Comparison of ENCODE assay signal across 15 cellular contexts in genomic region chr13:109547942-109548860, GRCh38.
DNase-seq lines count a peak whose midpoint lies in the region; ATAC-seq lines count a peak whose summit lies in the region.
"Had no signal": no experiment of that assay in that cellular context is flagged by ENCODE, and none has a peak within 500 bp of the region (broad histone marks: within the 10 kb centered on the region; RNA-seq: fewer than 3 reads in every experiment).

No MANE protein-coding gene starts in this region.

- intact Hi-C loops in right cardiac atrium (cut with DNase I), result no loop called here
- intact Hi-C loops in left cardiac atrium (cut with DNase I), result loop anchor here in 1 of 2 donors (5.0 kb wide), 1 partner anchor 66 kb away; no protein-coding TSS in a partner anchor
- intact Hi-C loops in CD4-positive, alpha-beta memory T cell (cut with micrococcal nuclease), result no loop called here

- H3K4me3 Mint-ChIP-seq in CD4-positive, alpha-beta memory T cell, result no peak overlapping the region

- POLR2A ChIA-PET in CD4-positive, alpha-beta memory T cell (lab: Charles Lee; ENCODE audit: partially characterized antibody), result no interaction called here

- no peak overlapping the region for H3K27ac Mint-ChIP-seq in CD4-positive, alpha-beta memory T cell

- H3K27me3 ChIP-seq in right cardiac atrium (ENCODE audit: control insufficient read depth, insufficient read depth), result no peaks in the 10 kb centered on the region
- H3K27me3 ChIP-seq in CD4-positive, alpha-beta memory T cell (ENCODE audit: insufficient read depth, low read length), result no peaks in the 10 kb centered on the region
- H3K27me3 ChIP-seq: body of pancreas had no signal

- peak; percentile 43 to 93 for ATAC-seq in right cardiac atrium
- ATAC-seq in left cardiac atrium, result no peak
- ATAC-seq in HG02759 (IDR thresholded peaks at IDR 0.05; ENCODE audit: unreplicated experiment), result peak; percentile 88
- ATAC-seq in HG03521 (IDR thresholded peaks at IDR 0.05; ENCODE audit: unreplicated experiment), result peak; percentile 75
- no peak for ATAC-seq in HG03571 (IDR thresholded peaks at IDR 0.05; ENCODE audit: unreplicated experiment)
- ATAC-seq: body of pancreas, psoas muscle had no signal

- WGBS in right cardiac atrium, result 65% methylated on average over 9 of the region's 9 CpGs

- CTCF ChIA-PET in CD4-positive, alpha-beta memory T cell (lab: Charles Lee; ENCODE audit: partially characterized antibody), result no interaction called here

- no peak overlapping the region for H3K4me3 ChIP-seq in right cardiac atrium (ENCODE audit: low read length)
- no peak overlapping the region for H3K4me3 ChIP-seq in CD4-positive, alpha-beta memory T cell (ENCODE audit: low read length in 2 of 2)
- H3K4me3 ChIP-seq: body of pancreas, psoas muscle had no signal

- H3K27me3 Mint-ChIP-seq in CD4-positive, alpha-beta memory T cell, result peaks cover 7 to 11% of the 10 kb centered on the region in 2 donors

- peaks cover 0 to 4% (median 0%) of the 10 kb centered on the region in 4 donors for H3K4me1 Mint-ChIP-seq in CD4-positive, alpha-beta memory T cell

- no peaks in the 10 kb centered on the region for H3K9me3 Mint-ChIP-seq in CD4-positive, alpha-beta memory T cell

- no peaks in the 10 kb centered on the region for H3K4me1 ChIP-seq in right cardiac atrium (ENCODE audit: control insufficient read depth, insufficient read depth, low read length)
- H3K4me1 ChIP-seq in CD4-positive, alpha-beta memory T cell (ENCODE audit: insufficient read depth, low read length), result no peaks in the 10 kb centered on the region
- H3K4me1 ChIP-seq: body of pancreas, psoas muscle had no signal

- H3K9me3 ChIP-seq in right cardiac atrium (ENCODE audit: control insufficient read depth, low read length), result no peaks in the 10 kb centered on the region
- no peaks in the 10 kb centered on the region for H3K9me3 ChIP-seq in CD4-positive, alpha-beta memory T cell (ENCODE audit: control insufficient read depth in 1 of 2, low read length in 2 of 2)
- H3K9me3 ChIP-seq: body of pancreas, psoas muscle had no signal

- H3K36me3 ChIP-seq in CD4-positive, alpha-beta memory T cell (ENCODE audit: insufficient read depth, low read length), result no peaks in the 10 kb centered on the region

- no peak overlapping the region for H3K27ac ChIP-seq in right cardiac atrium (ENCODE audit: low read length)
- no peak overlapping the region for H3K27ac ChIP-seq in CD4-positive, alpha-beta memory T cell (ENCODE audit: low read depth, low read length)
- H3K27ac ChIP-seq: body of pancreas, psoas muscle had no signal

- no peaks in the 10 kb centered on the region for H3K36me3 Mint-ChIP-seq in CD4-positive, alpha-beta memory T cell

- DNase-seq in right cardiac atrium, result no peak
- no peak for DNase-seq in left cardiac atrium
- peak; percentile 31 for DNase-seq in left kidney (ENCODE audit: low read depth, low spot score)
- no peak for DNase-seq in superior temporal gyrus (ENCODE audit: extremely low spot score)
- DNase-seq in CD4-positive, alpha-beta memory T cell, result no peak
- DNase-seq: activated CD4-positive, alpha-beta T cell treated with anti-CD3 and anti-CD28 coated beads, Interleukin-2, amount 50 U/mL, for 48 hours; activated gamma-delta T cell; body of pancreas; COR-L47; NCI-H2029; psoas muscle; T-helper 1 cell had no signal

Comparison
In these comparisons a context has a peak if more than half of its experiments do, and no peak if none do; other contexts are left out.
1. ATAC-seq: peak in right cardiac atrium (2 of 2), HG02759 (single experiment) and HG03521 (single experiment); none in left cardiac atrium (0 of 2) and HG03571 (single experiment).